13 cellular contexts compared by ENCODE assay signal in genomic region chr14:103879118-103879569, GRCh38. TPM values are rescaled to one million over a fixed set of nuclear protein-coding genes. Genes with fewer than 3 reads are reported as not detected.
A peak's percentile ranks its signal among the peaks of the same experiment; 100 is the strongest.
DNase-seq lines count a peak whose midpoint lies in the region; ATAC-seq, FAIRE-seq and TF ChIP-seq lines count a peak whose summit lies in the region.
"Had no signal": no experiment of that assay in that cellular context is flagged by ENCODE, and none has a peak within 500 bp of the region (broad histone marks: within the 10 kb centered on the region; RNA-seq: fewer than 3 reads in every experiment).

No MANE protein-coding gene starts in this region.

- ATAC-seq in activated T-cell treated with anti-CD3 and anti-CD28 coated beads, Interleukin-2, amount 50 U/mL, for 72 hours (replicated peaks in 1 of 2): no peak
- ATAC-seq in activated CD8-positive, alpha-beta T cell treated with anti-CD3 and anti-CD28 coated beads for 36 hours: no peak
- no peak for ATAC-seq in HepG2
- no peak for ATAC-seq in stimulated activated naive B cell treated with anti-CD40 and anti-IgM and Interleukin-4, amounts not matched to agents 10 μg/mL and 1 μg/mL and 100 μg/mL, for 72 hours (replicated peaks)
- no peak for ATAC-seq in SK-N-SH treated with all-trans-retinoic acid at 6 μM for 48 hours
- ATAC-seq: GM12878 had no signal

- peaks cover 23% of the 10 kb centered on the region for H3K4me1 Mint-ChIP-seq in activated T-cell treated with anti-CD3 and anti-CD28 coated beads, Interleukin-2, amount 50 U/mL, for 72 hours (ENCODE audit: low read depth)
- H3K4me1 Mint-ChIP-seq in activated CD8-positive, alpha-beta T cell treated with anti-CD3 and anti-CD28 coated beads for 36 hours (ENCODE audit: low read depth): peaks cover 28% of the 10 kb centered on the region
- peaks cover 14 to 20% of the 10 kb centered on the region in 2 donors for H3K4me1 Mint-ChIP-seq in stimulated activated naive B cell treated with anti-CD40 and anti-IgM and Interleukin-4, amounts not matched to agents 10 μg/mL and 1 μg/mL and 100 μg/mL, for 72 hours

- no TSS peak for BruUV-seq in HepG2 (replicated peaks; lab: Mats Ljungman, UMichigan)

- peak overlapping the region; percentile 65 for H2AFZ ChIP-seq in HepG2 (ENCODE audit: low read length)

- 4% methylated on average over 16 of the region's 16 CpGs for WGBS in HepG2 (ENCODE audit: low lambda C conversion rate)

- H4K20me1 ChIP-seq in HepG2 (ENCODE audit: insufficient read depth, low read length): no peaks in the 10 kb centered on the region

- H3K4me1 ChIP-seq in HepG2 (ENCODE audit: insufficient read depth, low read length): peaks cover 58% of the 10 kb centered on the region

- intact Hi-C loops in activated CD8-positive, alpha-beta T cell treated with anti-CD3 and anti-CD28 coated beads for 36 hours (cut with micrococcal nuclease): no loop called here
- intact Hi-C loops in HepG2 (cut with micrococcal nuclease; ENCODE audit: unreplicated experiment): no loop called here

- peaks cover 15% of the 10 kb centered on the region for H3K79me2 ChIP-seq in HepG2 (ENCODE audit: insufficient read depth, low read length)

- in situ Hi-C loops in HepG2 (cut with HindIII; ENCODE audit: extremely low pct_ligation_motif_present, low pct_unique_long_range_greater_than_20kb): no loop called here

- peaks cover 3 to 4% of the 10 kb centered on the region in 2 donors for H3K9me3 Mint-ChIP-seq in activated T-cell treated with anti-CD3 and anti-CD28 coated beads, Interleukin-2, amount 50 U/mL, for 72 hours
- peaks cover 3% of the 10 kb centered on the region for H3K9me3 Mint-ChIP-seq in activated CD8-positive, alpha-beta T cell treated with anti-CD3 and anti-CD28 coated beads for 36 hours
- H3K9me3 Mint-ChIP-seq in stimulated activated naive B cell treated with anti-CD40 and anti-IgM and Interleukin-4, amounts not matched to agents 10 μg/mL and 1 μg/mL and 100 μg/mL, for 72 hours: no peaks in the 10 kb centered on the region

- no peak for TF ChIP-seq CTCF in activated CD8-positive, alpha-beta T cell treated with anti-CD3 and anti-CD28 coated beads for 36 hours (IDR thresholded peaks at IDR 0.05)
- no peak for TF ChIP-seq CTCF in HepG2 (CRISPR knock-in tag; IDR thresholded peaks at IDR 0.05)

- no peaks in the 10 kb centered on the region for H3K27me3 Mint-ChIP-seq in activated T-cell treated with anti-CD3 and anti-CD28 coated beads, Interleukin-2, amount 50 U/mL, for 72 hours (ENCODE audit: low read depth)
- H3K27me3 Mint-ChIP-seq in activated CD8-positive, alpha-beta T cell treated with anti-CD3 and anti-CD28 coated beads for 36 hours: peaks cover 4% of the 10 kb centered on the region
- H3K27me3 Mint-ChIP-seq in stimulated activated naive B cell treated with anti-CD40 and anti-IgM and Interleukin-4, amounts not matched to agents 10 μg/mL and 1 μg/mL and 100 μg/mL, for 72 hours: peaks cover 13 to 35% of the 10 kb centered on the region in 2 donors

- H3K4me3 ChIP-seq in HepG2 (replicated peaks in 1 of 3; ENCODE audit: insufficient read depth in 1 of 3, low read depth in 2 of 3, low read length in 3 of 3): peak overlapping the region; percentile 54 to 78 (median 61)
- H3K4me3 ChIP-seq: GM12878 had no signal

- CTCF ChIA-PET in activated CD8-positive, alpha-beta T cell treated with anti-CD3 and anti-CD28 coated beads for 36 hours (lab: Charles Lee): interaction anchor here (0.6 to 6.1 kb wide), 5 partner anchors 21 to 163 kb away, joined by 3 to 34 read pairs (median 5); partner anchors contain the start of gene ZFYVE21
- CTCF ChIA-PET in HepG2 (lab: Yijun Ruan, JAX; ENCODE audit: low intra/inter-chr PET ratio, low total read pairs): no interaction called here

- peak overlapping the region; percentile 60 to 69 for H3K4me3 Mint-ChIP-seq in activated T-cell treated with anti-CD3 and anti-CD28 coated beads, Interleukin-2, amount 50 U/mL, for 72 hours
- peak overlapping the region; percentile 24 for H3K4me3 Mint-ChIP-seq in activated CD8-positive, alpha-beta T cell treated with anti-CD3 and anti-CD28 coated beads for 36 hours
- peak overlapping the region; percentile 53 to 74 for H3K4me3 Mint-ChIP-seq in stimulated activated naive B cell treated with anti-CD40 and anti-IgM and Interleukin-4, amounts not matched to agents 10 μg/mL and 1 μg/mL and 100 μg/mL, for 72 hours

- no peaks in the 10 kb centered on the region for H3K9me3 ChIP-seq in HepG2 (ENCODE audit: low read length)

- H3K36me3 ChIP-seq in HepG2 (replicated peaks in 1 of 2; ENCODE audit: control insufficient read depth in 1 of 2, insufficient read depth in 2 of 2, low read length in 2 of 2): peaks cover 0 to 5% of the 10 kb centered on the region in 2 experiments; a peak in 1 of 5 replicates

- POLR2A ChIA-PET in activated CD8-positive, alpha-beta T cell treated with anti-CD3 and anti-CD28 coated beads for 36 hours (lab: Charles Lee): interaction anchor here (0.6 to 0.9 kb wide), 2 partner anchors 21 to 66 kb away, joined by 3 read pairs; no protein-coding TSS in a partner anchor
- POLR2A ChIA-PET in HepG2 (lab: Yijun Ruan, JAX): interaction anchor here (1.0 to 5.5 kb wide), 11 partner anchors 11 to 353 kb away, joined by 3 to 195 read pairs (median 18); partner anchors contain the start of genes PPP1R13B, XRCC3 and ZFYVE21

- H3K27me3 ChIP-seq in HepG2 (ENCODE audit: control insufficient read depth in 1 of 2, insufficient read depth in 2 of 2, low read length in 2 of 2): no peaks in the 10 kb centered on the region; a peak in 1 of 5 replicates

- no peak for TF ChIP-seq POLR2A in HepG2 (IDR thresholded peaks at IDR 0.05; ENCODE audit: insufficient read depth in 1 of 2, low read depth in 2 of 2, low read length in 2 of 2)

- H3K36me3 Mint-ChIP-seq in activated T-cell treated with anti-CD3 and anti-CD28 coated beads, Interleukin-2, amount 50 U/mL, for 72 hours (ENCODE audit: insufficient read depth in 2 of 2): peaks cover 0 to 3% of the 10 kb centered on the region in 2 donors
- no peaks in the 10 kb centered on the region for H3K36me3 Mint-ChIP-seq in activated CD8-positive, alpha-beta T cell treated with anti-CD3 and anti-CD28 coated beads for 36 hours (ENCODE audit: low read depth)
- H3K36me3 Mint-ChIP-seq in stimulated activated naive B cell treated with anti-CD40 and anti-IgM and Interleukin-4, amounts not matched to agents 10 μg/mL and 1 μg/mL and 100 μg/mL, for 72 hours: peaks cover 0 to 6% of the 10 kb centered on the region in 2 donors

- TF ChIP-seq EP300 in HepG2 (IDR thresholded peaks at IDR 0.05; ENCODE audit: low read depth in 2 of 2, low read length in 2 of 2) (no peak), HepG2 (CRISPR knock-in tag; IDR thresholded peaks at IDR 0.05; ENCODE audit: borderline replicate concordance) (no peak)

- FAIRE-seq in HepG2 (lab: Jason Lieb, UNC): peak; percentile 57
- FAIRE-seq: GM12878 had no signal

- peak overlapping the region; percentile 98 for H3K27ac ChIP-seq in HepG2 (ENCODE audit: extremely low read length, insufficient read depth, low read length)
- H3K27ac ChIP-seq: HL-60 had no signal

- H3K9ac ChIP-seq in HepG2 (ENCODE audit: insufficient read depth, low read depth, low read length): peak overlapping the region; percentile 86

- TF ChIP-seq RAD21 in HepG2 (CRISPR knock-in tag; IDR thresholded peaks at IDR 0.05): no peak

- peak overlapping the region; percentile 94 for H3K4me2 ChIP-seq in HepG2 (ENCODE audit: low read depth, low read length)

- no peak overlapping the region for H3K27ac Mint-ChIP-seq in activated T-cell treated with anti-CD3 and anti-CD28 coated beads, Interleukin-2, amount 50 U/mL, for 72 hours
- H3K27ac Mint-ChIP-seq in activated CD8-positive, alpha-beta T cell treated with anti-CD3 and anti-CD28 coated beads for 36 hours: no peak overlapping the region
- H3K27ac Mint-ChIP-seq in stimulated activated naive B cell treated with anti-CD40 and anti-IgM and Interleukin-4, amounts not matched to agents 10 μg/mL and 1 μg/mL and 100 μg/mL, for 72 hours: no peak overlapping the region

- DNase-seq in activated T-cell treated with anti-CD3 and anti-CD28 coated beads, Interleukin-2, amount 50 U/mL, for 72 hours: no peak
- no peak for DNase-seq in activated T-cell treated with anti-CD3 and anti-CD28 coated beads, Interleukin-2, amount 50 U/mL, for 1 hour
- DNase-seq in activated CD8-positive, alpha-beta T cell treated with anti-CD3 and anti-CD28 coated beads for 36 hours: no peak
- DNase-seq in HepG2 (ENCODE audit: low spot score) (no peak), DMS153 (lab: John Stamatoyannopoulos, UW) (no peak), SIG-M5 (lab: John Stamatoyannopoulos, UW) (no peak)
- no peak for DNase-seq in stimulated activated naive B cell treated with anti-CD40 and anti-IgM and Interleukin-4, amounts not matched to agents 10 μg/mL and 1 μg/mL and 100 μg/mL, for 72 hours
- DNase-seq: DND-41, NCI-H2171 had no signal

RNA-seq across cellular contexts. Expression of gene PPP1R13B, which starts 31.8 kb away (rescaled TPM):
- total RNA-seq in activated T-cell treated with anti-CD3 and anti-CD28 coated beads, Interleukin-2, amount 50 U/mL, for 72 hours: 10 to 100 TPM; 13.8 to 15.4 TPM
- total RNA-seq in activated CD8-positive, alpha-beta T cell treated with anti-CD3 and anti-CD28 coated beads for 36 hours: 10 to 100 TPM; 11.9 to 14.5 TPM
- total RNA-seq in HepG2 (2016; rRNA removed; fragmentation: Illumina TruSeq; extraction: Trizol): 5.3 and 9.4 TPM in 2 replicates
- total RNA-seq in HepG2 (2016; cell fraction: cytosol; rRNA removed; fragmentation: Illumina TruSeq; extraction: Trizol; ENCODE audit: low read depth): 36.5 and 44.3 TPM in 2 replicates
- total RNA-seq in HepG2 (2016; cell fraction: insoluble cytoplasmic fraction; rRNA removed; fragmentation: Illumina TruSeq; extraction: Trizol): 5.9 and 7.8 TPM in 2 replicates
- 11.4 and 12.4 TPM in 2 replicates for total RNA-seq in HepG2 (2016; cell fraction: membrane; rRNA removed; fragmentation: Illumina TruSeq; extraction: Trizol)
- 13.0 and 13.3 TPM in 2 replicates for total RNA-seq in HepG2 (2016; cell fraction: nucleus; rRNA removed; fragmentation: Illumina TruSeq; extraction: Trizol)
- polyA plus RNA-seq in HepG2 (2011; rRNA removed): 4.6 and 5.3 TPM in 2 replicates
- polyA plus RNA-seq in HepG2 (2011; cell fraction: cytosol; rRNA removed): 2.9 and 3.0 TPM in 2 replicates
- 20.9 and 24.0 TPM in 2 replicates for polyA plus RNA-seq in HepG2 (2011; cell fraction: nucleus; rRNA removed)
- 5.1 and 6.3 TPM in 2 replicates for polyA plus RNA-seq in HepG2 (2012)
- 2.2 and 2.3 TPM in 2 replicates for polyA plus RNA-seq in HepG2 (2016; cell fraction: cytosol; fragmentation: Illumina TruSeq; extraction: Trizol; ENCODE audit: low read depth)
- 4.2 and 6.1 TPM in 2 replicates for polyA plus RNA-seq in HepG2 (2016; cell fraction: insoluble cytoplasmic fraction; fragmentation: Illumina TruSeq; extraction: Trizol; ENCODE audit: low read depth)
- 4.0 and 4.8 TPM in 2 replicates for polyA plus RNA-seq in HepG2 (2016; cell fraction: membrane; fragmentation: Illumina TruSeq; extraction: Trizol; ENCODE audit: low read depth)
- 33.9 and 35.1 TPM in 2 replicates for polyA plus RNA-seq in HepG2 (2016; cell fraction: nucleus; fragmentation: Illumina TruSeq; extraction: Trizol; ENCODE audit: insufficient read depth, low read depth)
- polyA minus RNA-seq in HepG2 (2011; rRNA and poly(A)+ RNA removed; ENCODE audit: low replicate concordance): 8.5 and 13.6 TPM in 2 replicates
- 2.9 and 4.5 TPM in 2 replicates for polyA minus RNA-seq in HepG2 (2011; cell fraction: cytosol; rRNA and poly(A)+ RNA removed)
- 14.5 and 21.1 TPM in 2 replicates for polyA minus RNA-seq in HepG2 (2011; cell fraction: nucleus; rRNA and poly(A)+ RNA removed)

RNA-seq across cellular contexts. Expression of gene TDRD9, which starts 49.1 kb away (rescaled TPM):
- total RNA-seq in activated T-cell treated with anti-CD3 and anti-CD28 coated beads, Interleukin-2, amount 50 U/mL, for 72 hours: 1 to 10 TPM; 1.6 to 4.6 TPM
- 1 to 10 TPM; 1.2 to 1.6 TPM for total RNA-seq in activated CD8-positive, alpha-beta T cell treated with anti-CD3 and anti-CD28 coated beads for 36 hours
- not detected in 2 replicates for total RNA-seq in HepG2 (2016; rRNA removed; fragmentation: Illumina TruSeq; extraction: Trizol)
- total RNA-seq in HepG2 (2016; cell fraction: cytosol; rRNA removed; fragmentation: Illumina TruSeq; extraction: Trizol; ENCODE audit: low read depth): not detected in 2 replicates
- not detected in 2 replicates for total RNA-seq in HepG2 (2016; cell fraction: insoluble cytoplasmic fraction; rRNA removed; fragmentation: Illumina TruSeq; extraction: Trizol)
- total RNA-seq in HepG2 (2016; cell fraction: membrane; rRNA removed; fragmentation: Illumina TruSeq; extraction: Trizol): not detected in 2 replicates
- total RNA-seq in HepG2 (2016; cell fraction: nucleus; rRNA removed; fragmentation: Illumina TruSeq; extraction: Trizol): not detected in 2 replicates
- not detected in 2 replicates for polyA plus RNA-seq in HepG2 (2011; rRNA removed)
- polyA plus RNA-seq in HepG2 (2011; cell fraction: cytosol; rRNA removed): not detected in 2 replicates
- polyA plus RNA-seq in HepG2 (2011; cell fraction: nucleus; rRNA removed): not detected in 2 replicates
- not detected in 2 replicates for polyA plus RNA-seq in HepG2 (2012)
- polyA plus RNA-seq in HepG2 (2016; cell fraction: cytosol; fragmentation: Illumina TruSeq; extraction: Trizol; ENCODE audit: low read depth): not detected in 2 replicates
- polyA plus RNA-seq in HepG2 (2016; cell fraction: insoluble cytoplasmic fraction; fragmentation: Illumina TruSeq; extraction: Trizol; ENCODE audit: low read depth): not detected in 2 replicates
- polyA plus RNA-seq in HepG2 (2016; cell fraction: membrane; fragmentation: Illumina TruSeq; extraction: Trizol; ENCODE audit: low read depth): not detected in 2 replicates
- polyA plus RNA-seq in HepG2 (2016; cell fraction: nucleus; fragmentation: Illumina TruSeq; extraction: Trizol; ENCODE audit: insufficient read depth, low read depth): not detected in 2 replicates
- polyA minus RNA-seq in HepG2 (2011; rRNA and poly(A)+ RNA removed; ENCODE audit: low replicate concordance): 20.1 TPM in 1 of 2 replicates, not detected in the other
- polyA minus RNA-seq in HepG2 (2011; cell fraction: cytosol; rRNA and poly(A)+ RNA removed): not detected in 2 replicates
- not detected in 2 replicates for polyA minus RNA-seq in HepG2 (2011; cell fraction: nucleus; rRNA and poly(A)+ RNA removed)
- total RNA-seq: GM12878; T-helper 2 cell treated with Interferon-gamma antibody and Interleukin-4, amounts not matched to agents 100 ng/mL and 5 ng/mL, for 36 hours had no signal
